2 cellular contexts compared by ENCODE assay signal in genomic region chr18:4333043-4333442, GRCh38.
TF ChIP-seq lines count a peak whose summit lies in the region.

No MANE protein-coding gene starts in this region.

TF ChIP-seq in GM12878, 131 proteins besides CTCF, POLR2A, EP300 and RAD21 (continued from another document and continues in another):
- TF ChIP-seq PRDM15 (CRISPR knock-in tag; IDR thresholded peaks at IDR 0.05) = no peak
- TF ChIP-seq POLR2AphosphoS2 (IDR thresholded peaks at IDR 0.05; ENCODE audit: low read depth, low read length) = no peak
- TF ChIP-seq KDM1A (IDR thresholded peaks at IDR 0.05; ENCODE audit: borderline replicate concordance) = no peak
- no peak for TF ChIP-seq ATF3 (IDR thresholded peaks at IDR 0.05; ENCODE audit: borderline replicate concordance, extremely low read depth, low read depth, low read length)
- TF ChIP-seq ZZZ3 (IDR thresholded peaks at IDR 0.05; ENCODE audit: control insufficient read depth, insufficient read length, low read depth) = no peak
- TF ChIP-seq PBX3 (IDR thresholded peaks at IDR 0.05; ENCODE audit: insufficient replicate concordance, low read depth, low read length) = no peak
- TF ChIP-seq MLLT1 (IDR thresholded peaks at IDR 0.05) = no peak
- no peak for TF ChIP-seq EGR1 (IDR thresholded peaks at IDR 0.05; ENCODE audit: borderline replicate concordance in 1 of 2, low read depth in 2 of 2, low read length in 2 of 2)
- no peak for TF ChIP-seq ATF7 (IDR thresholded peaks at IDR 0.05; ENCODE audit: low read depth)
- no peak for TF ChIP-seq E2F8 (IDR thresholded peaks at IDR 0.05; ENCODE audit: low read depth, partially characterized antibody)
- TF ChIP-seq MEF2B (IDR thresholded peaks at IDR 0.05; ENCODE audit: partially characterized antibody, poor library complexity, severe bottlenecking) = no peak
- TF ChIP-seq RB1 (IDR thresholded peaks at IDR 0.05; ENCODE audit: borderline replicate concordance) = no peak
- no peak for TF ChIP-seq CBX3 (IDR thresholded peaks at IDR 0.05; ENCODE audit: borderline replicate concordance, low read depth)
- no peak for TF ChIP-seq SREBF2 (IDR thresholded peaks at IDR 0.05; ENCODE audit: low read length)
- no peak for TF ChIP-seq ZNF274 (IDR thresholded peaks at IDR 0.05; ENCODE audit: insufficient read depth, insufficient read length)
- no peak for TF ChIP-seq PAX5 (IDR thresholded peaks at IDR 0.05; ENCODE audit: borderline replicate concordance, low read depth, low read length)

TF ChIP-seq in H1, 55 proteins besides CTCF, POLR2A, EP300 and RAD21 (continued from another document):
- TF ChIP-seq ATF2 (IDR thresholded peaks at IDR 0.05; ENCODE audit: low read length) = no peak
- no peak for TF ChIP-seq TAF7 (optimal IDR thresholded peaks at IDR 0.05; ENCODE audit: borderline replicate concordance, low read depth, low read length)
- TF ChIP-seq TAF1 (IDR thresholded peaks at IDR 0.05; ENCODE audit: low read depth, low read length) = no peak
- no peak for TF ChIP-seq SAP30 (IDR thresholded peaks at IDR 0.05; ENCODE audit: insufficient read depth, insufficient replicate concordance, low read length)
TF ChIP-seq in H1: peak in this region for 0.
